In the genomic region with DNA sequence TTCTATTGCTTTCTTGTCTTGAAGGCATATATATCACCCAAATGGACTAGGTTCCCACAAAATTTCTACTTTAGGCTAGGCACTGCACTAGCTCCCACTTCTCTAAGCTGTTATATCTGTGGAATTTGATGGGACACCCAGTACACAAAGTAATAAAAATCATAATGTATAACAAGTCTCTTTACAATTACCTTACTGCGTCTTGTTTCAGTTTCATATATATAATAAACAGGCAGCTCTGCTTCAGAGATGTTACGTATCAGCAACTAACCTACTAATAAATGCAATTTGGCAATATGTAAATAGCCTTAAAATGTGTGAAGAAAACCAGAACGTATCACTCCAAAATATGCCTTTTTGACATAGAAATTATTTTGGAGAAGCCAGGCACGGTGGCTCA, we compare ENCODE assay signal across 17 cellular contexts. TPM values are rescaled to one million over a fixed set of nuclear protein-coding genes. Genes with fewer than 3 reads are reported as not detected.
A peak's percentile ranks its signal among the peaks of the same experiment; 100 is the strongest.
DNase-seq lines count a peak whose midpoint lies in the region; ATAC-seq and TF ChIP-seq lines count a peak whose summit lies in the region.
"Had no signal": no experiment of that assay in that cellular context is flagged by ENCODE, and none has a peak within 500 bp of the region (broad histone marks: within the 10 kb centered on the region; RNA-seq: fewer than 3 reads in every experiment).

No MANE protein-coding gene starts in this region.

- no peaks in the 10 kb centered on the region for H3K27me3 Mint-ChIP-seq in Caco-2 (ENCODE audit: insufficient read depth, unreplicated experiment)
- no peaks in the 10 kb centered on the region for H3K27me3 Mint-ChIP-seq in IgD-negative memory B cell
- no peaks in the 10 kb centered on the region for H3K27me3 Mint-ChIP-seq in naive B cell
- H3K27me3 Mint-ChIP-seq in activated T-helper 1 cell treated with anti-CD3 and anti-CD28 coated beads, Interleukin-12 subunit alpha, Interleukin-12 subunit beta, Interleukin-2, Interleukin-4 antibody, amounts not matched to agents 30 ng/mL and 10 ng/mL and 1 ng/mL, durations not matched to agents 14 hours and 24 hours and 36 hours (ENCODE audit: insufficient read depth), result no peaks in the 10 kb centered on the region
- H3K27me3 Mint-ChIP-seq: activated CD4-positive, alpha-beta memory T cell treated with anti-CD3 and anti-CD28 coated beads for 36 hours had no signal

- H3K9me3 Mint-ChIP-seq in Caco-2 (ENCODE audit: unreplicated experiment), result peaks cover 13% of the 10 kb centered on the region
- H3K9me3 Mint-ChIP-seq in IgD-negative memory B cell, result peaks cover 0 to 5% (median 4%) of the 10 kb centered on the region in 3 donors
- H3K9me3 Mint-ChIP-seq in naive B cell, result peaks cover 0 to 5% (median 4%) of the 10 kb centered on the region in 7 donors
- H3K9me3 Mint-ChIP-seq in activated T-helper 1 cell treated with anti-CD3 and anti-CD28 coated beads, Interleukin-12 subunit alpha, Interleukin-12 subunit beta, Interleukin-2, Interleukin-4 antibody, amounts not matched to agents 30 ng/mL and 10 ng/mL and 1 ng/mL, durations not matched to agents 14 hours and 24 hours and 36 hours, result peaks cover 8% of the 10 kb centered on the region

- ATAC-seq in body of pancreas (no peak), naive B cell (ENCODE audit: low read depth in 2 of 2) (peak; percentile 43 to 49), GM19397 (IDR thresholded peaks at IDR 0.05; ENCODE audit: unreplicated experiment) (no peak)
- ATAC-seq: lower lobe of right lung had no signal

- no TSS peak for BruUV-seq in Caco-2 (replicated peaks; lab: Mats Ljungman, UMichigan)

- H3K27ac ChIP-seq in body of pancreas, result peak overlapping the region; percentile 60 to 88 (median 72)
- H3K27ac ChIP-seq: adrenal gland, lower lobe of right lung had no signal

- POLR2A ChIA-PET in Caco-2 (lab: Charles Lee), result interaction anchor here (1.3 to 2.4 kb wide), 2 partner anchors 42 to 70 kb away, joined by 6 to 10 read pairs; partner anchors contain the start of genes SMIM14 and UGDH

- 46 to 53% methylated on average over 4 of the region's 4 CpGs for WGBS in body of pancreas, 2 donors

- TF ChIP-seq CTCF in Caco-2 (IDR thresholded peaks at IDR 0.05; ENCODE audit: insufficient read depth in 1 of 2, low read depth in 1 of 2, low read length in 1 of 2, severe bottlenecking in 1 of 2, unreplicated experiment in 1 of 2), result no peak
- TF ChIP-seq CTCF in body of pancreas (IDR thresholded peaks at IDR 0.05), result no peak

- H3K4me1 Mint-ChIP-seq in Caco-2 (ENCODE audit: low read depth, unreplicated experiment), result peaks cover 13% of the 10 kb centered on the region
- peaks cover 18 to 23% (median 23%) of the 10 kb centered on the region in 3 donors for H3K4me1 Mint-ChIP-seq in IgD-negative memory B cell
- H3K4me1 Mint-ChIP-seq in naive B cell, result peaks cover 22 to 40% (median 33%) of the 10 kb centered on the region in 3 donors
- no peaks in the 10 kb centered on the region for H3K4me1 Mint-ChIP-seq in activated T-helper 1 cell treated with anti-CD3 and anti-CD28 coated beads, Interleukin-12 subunit alpha, Interleukin-12 subunit beta, Interleukin-2, Interleukin-4 antibody, amounts not matched to agents 30 ng/mL and 10 ng/mL and 1 ng/mL, durations not matched to agents 14 hours and 24 hours and 36 hours (ENCODE audit: low read depth)

- no peaks in the 10 kb centered on the region for H3K27me3 ChIP-seq in Caco-2 (replicated peaks; ENCODE audit: control insufficient read depth, insufficient read depth, low read length)
- no peaks in the 10 kb centered on the region for H3K27me3 ChIP-seq in body of pancreas
- H3K27me3 ChIP-seq: adrenal gland, Peyer's patch had no signal

- H3K4me3 Mint-ChIP-seq in Caco-2 (ENCODE audit: unreplicated experiment), result peak overlapping the region; percentile 22
- peak overlapping the region; percentile 81 to 91 (median 90) for H3K4me3 Mint-ChIP-seq in IgD-negative memory B cell
- peak overlapping the region in 7 of 8 donors; percentile 26 to 85 (median 69) for H3K4me3 Mint-ChIP-seq in naive B cell
- no peak overlapping the region for H3K4me3 Mint-ChIP-seq in activated T-helper 1 cell treated with anti-CD3 and anti-CD28 coated beads, Interleukin-12 subunit alpha, Interleukin-12 subunit beta, Interleukin-2, Interleukin-4 antibody, amounts not matched to agents 30 ng/mL and 10 ng/mL and 1 ng/mL, durations not matched to agents 14 hours and 24 hours and 36 hours
- H3K4me3 Mint-ChIP-seq: activated CD4-positive, alpha-beta memory T cell treated with anti-CD3 and anti-CD28 coated beads for 36 hours had no signal

- H3K9me3 ChIP-seq in Caco-2 (no peaks in the 10 kb centered on the region), body of pancreas (no peaks in the 10 kb centered on the region)
- H3K9me3 ChIP-seq: adrenal gland, lower lobe of right lung, Peyer's patch had no signal

- TF ChIP-seq POLR2A in body of pancreas (IDR thresholded peaks at IDR 0.05), result no peak

- H3K4me3 ChIP-seq in Caco-2 (ENCODE audit: low read depth, low read length) (no peak overlapping the region), body of pancreas (no peak overlapping the region)
- H3K4me3 ChIP-seq: adrenal gland, lower lobe of right lung had no signal

- no peak for DNase-seq in Caco-2
- no peak for DNase-seq in body of pancreas
- no peak for DNase-seq in naive B cell
- no peak for DNase-seq in NCI-H2171 (lab: John Stamatoyannopoulos, UW)
- DNase-seq in activated T-helper 1 cell treated with anti-CD3 and anti-CD28 coated beads, Interleukin-12 subunit alpha, Interleukin-12 subunit beta, Interleukin-2, Interleukin-4 antibody, amounts not matched to agents 30 ng/mL and 10 ng/mL and 1 ng/mL, durations not matched to agents 14 hours and 24 hours and 36 hours (ENCODE audit: low spot score), result no peak
- DNase-seq in activated T-cell treated with anti-CD3 and anti-CD28 coated beads, Interleukin-2, amount 50 U/mL, for 1 hour, result no peak
- DNase-seq: activated CD4-positive, alpha-beta memory T cell treated with anti-CD3 and anti-CD28 coated beads for 36 hours; adrenal gland; foreskin melanocyte; IMR-90; lower lobe of right lung; NCI-H1048; NCI-H2107; NCI-H69; Peyer's patch had no signal

- peaks cover 15% of the 10 kb centered on the region for H3K36me3 Mint-ChIP-seq in Caco-2 (ENCODE audit: insufficient read depth, unreplicated experiment)
- peaks cover 2% of the 10 kb centered on the region for H3K36me3 Mint-ChIP-seq in IgD-negative memory B cell
- H3K36me3 Mint-ChIP-seq in naive B cell, result peaks cover 15 to 18% of the 10 kb centered on the region in 2 donors
- no peaks in the 10 kb centered on the region for H3K36me3 Mint-ChIP-seq in activated T-helper 1 cell treated with anti-CD3 and anti-CD28 coated beads, Interleukin-12 subunit alpha, Interleukin-12 subunit beta, Interleukin-2, Interleukin-4 antibody, amounts not matched to agents 30 ng/mL and 10 ng/mL and 1 ng/mL, durations not matched to agents 14 hours and 24 hours and 36 hours (ENCODE audit: low read depth)

- CTCF ChIA-PET in Caco-2 (lab: Charles Lee), result interaction anchor here (1.5 kb wide), 1 partner anchor 11 kb away, joined by 7 read pairs; no protein-coding TSS in a partner anchor

- intact Hi-C loops in Caco-2 (cut with micrococcal nuclease; ENCODE audit: unreplicated experiment), result loop anchor here (1.0 kb wide), 1 partner anchor 11 kb away; no protein-coding TSS in a partner anchor
- intact Hi-C loops in body of pancreas (cut with DNase I), result no loop called here
- intact Hi-C loops in activated T-helper 1 cell treated with anti-CD3 and anti-CD28 coated beads, Interleukin-12 subunit alpha, Interleukin-12 subunit beta, Interleukin-2, Interleukin-4 antibody, amounts not matched to agents 30 ng/mL and 10 ng/mL and 1 ng/mL, durations not matched to agents 14 hours and 24 hours and 36 hours (cut with micrococcal nuclease), result no loop called here

- peaks cover 2% of the 10 kb centered on the region for H3K36me3 ChIP-seq in Caco-2 (ENCODE audit: control insufficient read depth, insufficient read depth, low read length)
- H3K36me3 ChIP-seq in body of pancreas (replicated peaks in 1 of 2; ENCODE audit: insufficient read depth in 1 of 2, low read depth in 2 of 2), result peaks cover 0 to 2% of the 10 kb centered on the region in 2 donors

- peaks cover 8% of the 10 kb centered on the region for H3K4me1 ChIP-seq in Caco-2
- peaks cover 40% of the 10 kb centered on the region for H3K4me1 ChIP-seq in body of pancreas
- H3K4me1 ChIP-seq: adrenal gland, lower lobe of right lung had no signal

- H3K27ac Mint-ChIP-seq in Caco-2 (ENCODE audit: unreplicated experiment), result peak overlapping the region; percentile 74
- H3K27ac Mint-ChIP-seq in IgD-negative memory B cell, result peak overlapping the region; percentile 80 to 95 (median 89)
- H3K27ac Mint-ChIP-seq in naive B cell, result peak overlapping the region in 5 of 6 donors; percentile 79 to 92 (median 87)
- no peak overlapping the region for H3K27ac Mint-ChIP-seq in activated T-helper 1 cell treated with anti-CD3 and anti-CD28 coated beads, Interleukin-12 subunit alpha, Interleukin-12 subunit beta, Interleukin-2, Interleukin-4 antibody, amounts not matched to agents 30 ng/mL and 10 ng/mL and 1 ng/mL, durations not matched to agents 14 hours and 24 hours and 36 hours
- H3K27ac Mint-ChIP-seq: activated CD4-positive, alpha-beta memory T cell treated with anti-CD3 and anti-CD28 coated beads for 36 hours had no signal

RNA-seq across cellular contexts. Expression of gene UGDH, which starts 42.0 kb away (rescaled TPM):
- 139 and 140 TPM in 2 replicates for total RNA-seq in Caco-2 (2022)
- 20.0 TPM for polyA plus RNA-seq in IgD-negative memory B cell
- total RNA-seq in body of pancreas, result 100 to 1,000 TPM in 1 of 2 donors, 10 to 100 TPM in 1; 71.1 to 107 TPM
- polyA plus RNA-seq in naive B cell (ENCODE audit: low read depth in 6 of 6), result 10 to 100 TPM; 25.8 to 41.6 (median 35.2) TPM
- total RNA-seq in activated T-helper 1 cell treated with anti-CD3 and anti-CD28 coated beads, Interleukin-12 subunit alpha, Interleukin-12 subunit beta, Interleukin-2, Interleukin-4 antibody, amounts not matched to agents 30 ng/mL and 10 ng/mL and 1 ng/mL, durations not matched to agents 14 hours and 24 hours and 36 hours, result 26.0 and 30.6 TPM in 2 replicates

Comparison
In these comparisons a context has a peak if more than half of its experiments do, and no peak if none do; other contexts are left out.
1. ATAC-seq: peak in naive B cell (2 of 2); none in body of pancreas (single experiment) and GM19397 (single experiment).